17 cellular contexts compared by ENCODE assay signal in the genomic region with DNA sequence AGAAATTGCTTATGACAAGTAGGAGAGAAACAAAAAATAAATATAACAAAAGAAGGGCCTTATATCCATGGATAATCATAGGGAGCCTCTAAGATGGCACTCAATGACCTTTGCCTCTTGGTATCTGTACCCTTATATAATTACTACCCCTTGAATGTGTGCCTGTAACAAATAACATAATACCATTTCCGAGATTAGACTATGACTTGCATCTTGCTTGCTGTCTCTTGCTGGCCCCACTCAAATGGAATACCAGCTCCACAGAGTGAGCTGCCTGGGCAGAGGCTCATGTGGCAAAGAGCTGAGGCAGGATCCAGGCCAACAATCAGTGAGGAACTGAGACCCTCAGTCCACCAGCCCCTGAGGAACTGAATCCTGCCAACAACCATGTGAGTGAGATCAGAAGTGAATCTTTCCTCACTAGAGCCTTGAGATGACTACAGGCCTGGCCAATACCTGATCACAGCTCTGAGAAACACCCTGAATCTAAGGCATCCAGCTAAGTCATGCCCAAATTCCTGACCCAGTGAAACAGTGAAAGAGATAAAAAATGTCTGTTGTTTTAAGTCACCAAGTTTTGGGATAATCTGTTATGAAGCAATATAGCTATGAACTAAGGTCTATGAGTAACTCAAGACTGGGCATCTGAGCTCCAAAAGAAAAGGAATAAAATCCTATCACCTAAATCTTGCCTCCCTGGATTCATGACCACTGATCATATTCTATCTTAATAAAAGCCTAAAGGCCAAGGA. TPM values are rescaled to one million over a fixed set of nuclear protein-coding genes. Genes with fewer than 3 reads are reported as not detected.
A peak's percentile ranks its signal among the peaks of the same experiment; 100 is the strongest.
DNase-seq lines count a peak whose midpoint lies in the region; ATAC-seq, FAIRE-seq and TF ChIP-seq lines count a peak whose summit lies in the region.
"Had no signal": no experiment of that assay in that cellular context is flagged by ENCODE, and none has a peak within 500 bp of the region (broad histone marks: within the 10 kb centered on the region; RNA-seq: fewer than 3 reads in every experiment).

No MANE protein-coding gene starts in this region.

- no peaks in the 10 kb centered on the region for H3K27me3 Mint-ChIP-seq in CD8-positive, alpha-beta memory T cell
- H3K27me3 Mint-ChIP-seq: activated naive CD8-positive, alpha-beta T cell had no signal

- DNase-seq in AG10803 (ENCODE audit: low read depth), result peak; percentile 75
- peak; percentile 1 for DNase-seq in RCC 7860 (ENCODE audit: low spot score)
- peak; percentile 73 for DNase-seq in fibroblast of the aortic adventitia (ENCODE audit: low read depth)
- no peak for DNase-seq in ovary
- DNase-seq in epidermal melanocyte (ENCODE audit: insufficient read length, low spot score), result no peak
- DNase-seq in CD8-positive, alpha-beta memory T cell, result no peak
- DNase-seq: DMS53; retina; stimulated activated CD4-positive, alpha-beta T cell treated with anti-CD3 and anti-CD28 coated beads, Interleukin-2, amount 100 ng/mL, for 48 hours; stimulated activated naive CD4-positive, alpha-beta T cell treated with Interleukin-2 at 50 U/mL for 16 hours had no signal

- CTCF ChIA-PET in CD8-positive, alpha-beta memory T cell (lab: Charles Lee), result interaction anchor here (1.0 kb wide), 1 partner anchor 15 kb away, joined by 3 read pairs; no protein-coding TSS in a partner anchor

- no peak for TF ChIP-seq CTCF in AG10803 (conservative IDR thresholded peaks at IDR 0.05; ENCODE audit: low read length)
- no peak for TF ChIP-seq CTCF in fibroblast of the aortic adventitia (IDR thresholded peaks at IDR 0.05; ENCODE audit: insufficient read depth, low read length)
- TF ChIP-seq CTCF in ovary (IDR thresholded peaks at IDR 0.05), result no peak

- peak overlapping the region in 1 of 7 donors; percentile 18 for H3K4me3 Mint-ChIP-seq in CD8-positive, alpha-beta memory T cell
- H3K4me3 Mint-ChIP-seq: activated naive CD8-positive, alpha-beta T cell had no signal

- no peaks in the 10 kb centered on the region for H3K36me3 ChIP-seq in ovary
- no peaks in the 10 kb centered on the region for H3K36me3 ChIP-seq in CD8-positive, alpha-beta memory T cell (ENCODE audit: insufficient read depth, low read length)
- H3K36me3 ChIP-seq: vagina had no signal

- H3K27ac Mint-ChIP-seq in CD8-positive, alpha-beta memory T cell, result peak overlapping the region in 2 of 8 donors; percentile 2 to 70
- H3K27ac Mint-ChIP-seq: activated naive CD8-positive, alpha-beta T cell had no signal

- WGBS in ovary, 3 donors, result 86 to 91% (median 88%) methylated on average over 1 of the region's 1 CpG

- peaks cover 42 to 60% (median 55%) of the 10 kb centered on the region in 3 donors for H3K4me1 Mint-ChIP-seq in CD8-positive, alpha-beta memory T cell

- H3K27me3 ChIP-seq in ovary, result no peaks in the 10 kb centered on the region
- H3K27me3 ChIP-seq in CD8-positive, alpha-beta memory T cell (ENCODE audit: insufficient read depth, low read length, poor library complexity, severe bottlenecking), result no peaks in the 10 kb centered on the region
- H3K27me3 ChIP-seq: vagina had no signal

- no peak overlapping the region for H3K27ac ChIP-seq in ovary
- no peak overlapping the region for H3K27ac ChIP-seq in CD8-positive, alpha-beta memory T cell (ENCODE audit: low read depth, low read length)
- H3K27ac ChIP-seq: vagina had no signal

- no peaks in the 10 kb centered on the region for H3K4me1 ChIP-seq in ovary (ENCODE audit: insufficient read depth)
- H3K4me1 ChIP-seq in CD8-positive, alpha-beta memory T cell (ENCODE audit: insufficient read depth, low read length), result peaks cover 11% of the 10 kb centered on the region
- H3K4me1 ChIP-seq: vagina had no signal

- FAIRE-seq in RCC 7860 (lab: Jason Lieb, UNC), result no peak
- FAIRE-seq: colon, frontal cortex, TTC549 had no signal

- TF ChIP-seq POLR2A in ovary (IDR thresholded peaks at IDR 0.05), result no peak

- TF ChIP-seq EP300 in ovary (IDR thresholded peaks at IDR 0.05), result no peak

- POLR2A ChIA-PET in CD8-positive, alpha-beta memory T cell (lab: Charles Lee), result no interaction called here

- no peaks in the 10 kb centered on the region for H3K9me3 ChIP-seq in ovary
- H3K9me3 ChIP-seq in CD8-positive, alpha-beta memory T cell (ENCODE audit: low read length), result no peaks in the 10 kb centered on the region
- H3K9me3 ChIP-seq: vagina had no signal

- H3K4me3 ChIP-seq in AG10803 (ENCODE audit: low read length), result no peak overlapping the region
- no peak overlapping the region for H3K4me3 ChIP-seq in fibroblast of the aortic adventitia (ENCODE audit: low read depth, low read length)
- no peak overlapping the region for H3K4me3 ChIP-seq in ovary
- no peak overlapping the region for H3K4me3 ChIP-seq in CD8-positive, alpha-beta memory T cell (ENCODE audit: low read length)
- H3K4me3 ChIP-seq: vagina had no signal

- intact Hi-C loops in ovary (cut with DNase I), result no loop called here

- H3K36me3 Mint-ChIP-seq in CD8-positive, alpha-beta memory T cell, result peaks cover 0 to 13% (median 1%) of the 10 kb centered on the region in 3 donors

- H3K9me3 Mint-ChIP-seq in CD8-positive, alpha-beta memory T cell, result no peaks in the 10 kb centered on the region

- ATAC-seq in GM18870 (IDR thresholded peaks at IDR 0.05; ENCODE audit: unreplicated experiment) (peak; percentile 53), GM21576 (IDR thresholded peaks at IDR 0.05; ENCODE audit: unreplicated experiment) (no peak)

RNA-seq across cellular contexts. Expression of a gene that starts 5.5 kb away (rescaled TPM):
- total RNA-seq in fibroblast of the aortic adventitia (ENCODE audit: low replicate concordance), result 26.7 and 32.3 TPM in 2 replicates
- 10 to 100 TPM; 10.6 to 21.3 (median 18.3) TPM for total RNA-seq in ovary
- polyA plus RNA-seq in ovary, result 10 to 100 TPM; 21.4 to 31.4 TPM
- 10 to 100 TPM; 22.0 to 22.7 TPM for total RNA-seq in CD8-positive, alpha-beta memory T cell
- polyA plus RNA-seq in CD8-positive, alpha-beta memory T cell, result 25.7 TPM

Comparison
In these comparisons a context has a peak if more than half of its experiments do, and no peak if none do; other contexts are left out.
1. DNase-seq: peak in AG10803 (single experiment), RCC 7860 (single experiment) and fibroblast of the aortic adventitia (single experiment); none in ovary (0 of 5), epidermal melanocyte (single experiment) and CD8-positive, alpha-beta memory T cell (0 of 5).